22 cellular contexts compared by ENCODE assay signal in the genomic region with DNA sequence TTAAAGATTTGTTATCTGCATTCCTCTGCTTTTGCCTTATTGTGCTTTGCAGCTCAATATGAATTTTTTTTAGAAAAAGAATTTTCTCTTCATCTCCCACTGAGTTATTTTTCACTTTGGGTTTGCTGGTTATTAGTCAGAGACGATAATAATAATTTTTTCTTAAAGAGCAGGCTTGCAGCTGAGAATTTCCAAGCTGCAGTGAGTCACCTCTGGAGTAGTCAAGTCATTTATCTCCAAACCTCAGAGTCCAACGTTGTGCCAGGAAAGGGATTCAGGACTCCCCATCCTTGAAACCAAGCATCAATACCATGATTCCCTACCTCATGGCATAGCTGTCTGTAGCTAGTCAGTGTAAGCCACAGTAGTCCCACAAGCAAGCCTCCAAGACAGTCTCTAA. TPM values are rescaled to one million over a fixed set of nuclear protein-coding genes. Genes with fewer than 3 reads are reported as not detected.
A peak's percentile ranks its signal among the peaks of the same experiment; 100 is the strongest.
DNase-seq lines count a peak whose midpoint lies in the region; ATAC-seq, FAIRE-seq and TF ChIP-seq lines count a peak whose summit lies in the region.
"Had no signal": no experiment of that assay in that cellular context is flagged by ENCODE, and none has a peak within 500 bp of the region (broad histone marks: within the 10 kb centered on the region; RNA-seq: fewer than 3 reads in every experiment).

No MANE protein-coding gene starts in this region.

- FAIRE-seq in GM12892 (lab: Jason Lieb, UNC) (peak; percentile 66), GM12891 (lab: Jason Lieb, UNC) (no peak)
- FAIRE-seq: bronchial epithelial cell had no signal

- TF ChIP-seq EP300 in transverse colon (IDR thresholded peaks at IDR 0.05; ENCODE audit: low read depth) = no peak

- no peak overlapping the region for H3K4me3 Mint-ChIP-seq in nephron progenitor cell
- H3K4me3 Mint-ChIP-seq: activated CD8-positive, alpha-beta T cell treated with anti-CD3 and anti-CD28 coated beads for 36 hours; CD14-positive monocyte; naive thymus-derived CD8-positive, alpha-beta T cell had no signal

- H3K36me3 ChIP-seq in osteoblast (ENCODE audit: insufficient read depth, low read length) (no peaks in the 10 kb centered on the region), transverse colon (no peaks in the 10 kb centered on the region)
- H3K36me3 ChIP-seq: heart right ventricle had no signal

- peak; percentile 60 for ATAC-seq in HG03442 (IDR thresholded peaks at IDR 0.05; ENCODE audit: unreplicated experiment)
- ATAC-seq: activated CD8-positive, alpha-beta T cell treated with anti-CD3 and anti-CD28 coated beads for 36 hours; heart right ventricle; left lobe of liver; naive thymus-derived CD8-positive, alpha-beta T cell; right cardiac atrium; stimulated activated naive CD8-positive, alpha-beta T cell treated with anti-CD3 and anti-CD28 coated beads, Interleukin-15, Interleukin-2, amounts not matched to agents 100 U/mL and 50 U/mL, for 24 hours had no signal

- H3K27me3 ChIP-seq in osteoblast (ENCODE audit: insufficient read depth, low read length) = no peaks in the 10 kb centered on the region
- no peaks in the 10 kb centered on the region for H3K27me3 ChIP-seq in transverse colon
- H3K27me3 ChIP-seq: heart right ventricle had no signal

- H3K36me3 Mint-ChIP-seq in nephron progenitor cell (ENCODE audit: low read depth) = no peaks in the 10 kb centered on the region
- H3K36me3 Mint-ChIP-seq: CD14-positive monocyte; naive thymus-derived CD8-positive, alpha-beta T cell had no signal

- H2AFZ ChIP-seq in osteoblast (ENCODE audit: low read length) = no peak overlapping the region

- 48 to 60% methylated on average over 2 of the region's 2 CpGs for WGBS in transverse colon (ENCODE audit: low coverage in 1 of 2), 2 donors

- DNase-seq in GM12892 (ENCODE audit: insufficient read length) (no peak), cardiac fibroblast (ENCODE audit: low read depth in 2 of 2) (peak; percentile 79 to 82), osteoblast (ENCODE audit: insufficient read length, low spot score, missing footprints) (peak; percentile 77), GM12891 (ENCODE audit: insufficient read length, low spot score) (no peak), GDM1 (lab: John Stamatoyannopoulos, UW) (no peak), nephron progenitor cell (no peak), transverse colon (no peak)
- DNase-seq: activated CD8-positive, alpha-beta T cell treated with anti-CD3 and anti-CD28 coated beads for 36 hours; activated gamma-delta T cell; heart right ventricle; Karpas-422; naive thymus-derived CD8-positive, alpha-beta T cell; NCI-H187 treated with DMSO at 0.1 percent for 48 hours; NCI-H82; right cardiac atrium; SIG-M5; stimulated activated CD4-positive, alpha-beta T cell treated with anti-CD3 and anti-CD28 coated beads, Interleukin-4, amount 100 ng/mL, for 4 hours; stimulated activated naive CD8-positive, alpha-beta T cell treated with anti-CD3 and anti-CD28 coated beads, Interleukin-15, Interleukin-2, amounts not matched to agents 100 U/mL and 50 U/mL, for 24 hours had no signal

- H3K79me2 ChIP-seq in osteoblast (ENCODE audit: insufficient read depth, low read length) = no peaks in the 10 kb centered on the region

- H3K27ac ChIP-seq in osteoblast (ENCODE audit: low read depth, low read length) (no peak overlapping the region), transverse colon (no peak overlapping the region)
- H3K27ac ChIP-seq: heart right ventricle had no signal

- H3K4me1 Mint-ChIP-seq in nephron progenitor cell = no peaks in the 10 kb centered on the region
- H3K4me1 Mint-ChIP-seq: naive thymus-derived CD8-positive, alpha-beta T cell had no signal

- no peak overlapping the region for H3K27ac Mint-ChIP-seq in nephron progenitor cell
- H3K27ac Mint-ChIP-seq: activated CD8-positive, alpha-beta T cell treated with anti-CD3 and anti-CD28 coated beads for 36 hours had no signal

- peaks cover 4% of the 10 kb centered on the region for H3K9me3 Mint-ChIP-seq in nephron progenitor cell
- H3K9me3 Mint-ChIP-seq: activated CD8-positive, alpha-beta T cell treated with anti-CD3 and anti-CD28 coated beads for 36 hours; CD14-positive monocyte; naive thymus-derived CD8-positive, alpha-beta T cell had no signal

- intact Hi-C loops in transverse colon (cut with DNase I; ENCODE audit: low total_unique reads) = no loop called here

- peaks cover 2% of the 10 kb centered on the region for H3K27me3 Mint-ChIP-seq in nephron progenitor cell (ENCODE audit: low read depth, poor library complexity)

- no peak for TF ChIP-seq CTCF in cardiac fibroblast (IDR thresholded peaks at IDR 0.05; ENCODE audit: low read depth, low read length)
- TF ChIP-seq CTCF in osteoblast (IDR thresholded peaks at IDR 0.05; ENCODE audit: extremely low read depth, low read depth, low read length) = no peak
- TF ChIP-seq CTCF in nephron progenitor cell (IDR thresholded peaks at IDR 0.05) = no peak
- no peak for TF ChIP-seq CTCF in transverse colon (IDR thresholded peaks at IDR 0.05)

- no peaks in the 10 kb centered on the region for H4K20me1 ChIP-seq in osteoblast (ENCODE audit: insufficient read depth, low read length)

- H3K4me3 ChIP-seq in cardiac fibroblast (replicated peaks in 1 of 2; ENCODE audit: low read depth in 2 of 2, low read length in 2 of 2) (no peak overlapping the region), osteoblast (ENCODE audit: insufficient read depth, low read length) (no peak overlapping the region), transverse colon (no peak overlapping the region)
- H3K4me3 ChIP-seq: heart right ventricle had no signal

- in situ Hi-C loops in transverse colon (cut with MboI; ENCODE audit: low pct_ligation_motif_present in 1 of 4, low pct_unique_long_range_greater_than_20kb in 1 of 4, low sequenced_read_pairs in 3 of 4) = loop anchor here in 1 of 4 donors (25.0 kb wide), 1 partner anchor 219 kb away; no protein-coding TSS in a partner anchor

- H3K4me1 ChIP-seq in osteoblast (ENCODE audit: insufficient read depth, low read length) (peaks cover 4% of the 10 kb centered on the region), transverse colon (no peaks in the 10 kb centered on the region)
- H3K4me1 ChIP-seq: heart right ventricle had no signal

- no peak for TF ChIP-seq POLR2A in GM12892 (IDR thresholded peaks at IDR 0.05; ENCODE audit: low read depth, low read length)
- TF ChIP-seq POLR2A in GM12891 (IDR thresholded peaks at IDR 0.05; ENCODE audit: low read depth, low read length) = no peak
- no peak for TF ChIP-seq POLR2A in transverse colon (IDR thresholded peaks at IDR 0.05)

- H3K9me3 ChIP-seq in osteoblast (ENCODE audit: low read depth, low read length) (no peaks in the 10 kb centered on the region), transverse colon (no peaks in the 10 kb centered on the region)

- no peak overlapping the region for H3K4me2 ChIP-seq in osteoblast (ENCODE audit: insufficient read depth, low read length)

TF ChIP-seq in GM12891, 5 proteins besides CTCF, POLR2A, EP300 and RAD21:
- TF ChIP-seq POU2F2 (IDR thresholded peaks at IDR 0.05; ENCODE audit: low read depth, low read length) = no peak
- no peak for TF ChIP-seq SPI1 (IDR thresholded peaks at IDR 0.05; ENCODE audit: low read depth, low read length)
- TF ChIP-seq POLR2AphosphoS5 (IDR thresholded peaks at IDR 0.05; ENCODE audit: low read depth, low read length) = no peak
- no peak for TF ChIP-seq PAX5 (IDR thresholded peaks at IDR 0.05; ENCODE audit: insufficient read depth, low read length, severe bottlenecking)
- TF ChIP-seq TAF1 (IDR thresholded peaks at IDR 0.05; ENCODE audit: low read depth, low read length) = no peak

RNA-seq across cellular contexts. Expression of gene EGR2, which starts 15.2 kb away (rescaled TPM):
- 68.4 TPM for polyA plus RNA-seq in GM12892 (2012; ENCODE audit: missing spikeins)
- total RNA-seq in osteoblast (2.4 and 3.6 TPM in 2 replicates), transverse colon (1 to 10 TPM in 1 of 4 donors, under 1 TPM in 1, not detected in 2; 0.82 to 1.3 TPM)
- 54.7 TPM for polyA plus RNA-seq in GM12891 (2012; ENCODE audit: low read depth, missing spikeins)

RNA-seq across cellular contexts. Expression of gene ADO, which starts 26.8 kb away (rescaled TPM):
- 20.1 TPM for polyA plus RNA-seq in GM12892 (2012; ENCODE audit: missing spikeins)
- total RNA-seq in osteoblast = 28.0 and 29.3 TPM in 2 replicates
- polyA plus RNA-seq in GM12891 (2012; ENCODE audit: low read depth, missing spikeins) = 18.6 TPM
- 10 to 100 TPM in 3 of 4 donors, 1 to 10 TPM in 1; 9.6 to 25.4 (median 15.0) TPM for total RNA-seq in transverse colon

Comparison
In these comparisons a context has a peak if more than half of its experiments do, and no peak if none do; other contexts are left out.
1. DNase-seq: peak in cardiac fibroblast (2 of 2) and osteoblast (single experiment); none in GM12892 (single experiment), GM12891 (single experiment), GDM1 (single experiment), nephron progenitor cell (single experiment) and transverse colon (single experiment).